ENCODE assay signal across 23 cellular contexts in genomic region chr6:99354983-99355382, GRCh38.
"Had no signal": no experiment of that assay in that cellular context is flagged by ENCODE, and none has a peak within 500 bp of the region (broad histone marks: within the 10 kb centered on the region; RNA-seq: fewer than 3 reads in every experiment).

No MANE protein-coding gene starts in this region.

- H3K4me3 ChIP-seq: colonic mucosa, coronary artery, dorsolateral prefrontal cortex, esophagus muscularis mucosa, esophagus squamous epithelium, gastrocnemius medialis, gastroesophageal sphincter, heart left ventricle, heart right ventricle had no signal

- DNase-seq: colonic mucosa; cortex of kidney; dermis blood vessel endothelial cell; dorsolateral prefrontal cortex; effector CD4-positive, alpha-beta T cell; effector CD8-positive, alpha-beta T cell; effector memory CD4-positive, alpha-beta T cell; effector memory CD8-positive, alpha-beta T cell; endodermal cell; erythroblast; esophagus squamous epithelium; foreskin fibroblast; foreskin keratinocyte; foreskin melanocyte; gastrocnemius medialis; glutamatergic neuron; head of caudate nucleus; heart left ventricle; heart right ventricle had no signal

- H3K27ac ChIP-seq: colonic mucosa, coronary artery, dorsolateral prefrontal cortex, epithelial cell of prostate, esophagus muscularis mucosa, esophagus squamous epithelium, foreskin keratinocyte, gastrocnemius medialis, gastroesophageal sphincter, heart left ventricle, heart right ventricle had no signal

- H3K9me3 ChIP-seq: colonic mucosa, esophagus muscularis mucosa, esophagus squamous epithelium, gastrocnemius medialis, gastroesophageal sphincter, heart left ventricle, heart right ventricle had no signal

- H3K36me3 ChIP-seq: colonic mucosa, esophagus muscularis mucosa, esophagus squamous epithelium, gastrocnemius medialis, gastroesophageal sphincter, heart left ventricle, heart right ventricle had no signal

- H3K4me1 ChIP-seq: foreskin keratinocyte, gastrocnemius medialis had no signal
